27 cellular contexts compared by ENCODE assay signal in genomic region chr20:46916244-46916603, GRCh38. TPM values are rescaled to one million over a fixed set of nuclear protein-coding genes. Genes with fewer than 3 reads are reported as not detected.
"Had no signal": no experiment of that assay in that cellular context is flagged by ENCODE, and none has a peak within 500 bp of the region (broad histone marks: within the 10 kb centered on the region; RNA-seq: fewer than 3 reads in every experiment).

No MANE protein-coding gene starts in this region.

- H3K36me3 Mint-ChIP-seq: immature natural killer cell; naive thymus-derived CD8-positive, alpha-beta T cell; neural progenitor cell; stimulated activated effector memory CD8-positive, alpha-beta T cell treated with anti-CD3 and anti-CD28 coated beads, Interleukin-12 subunit alpha, Interleukin-12 subunit beta, amount 100 ng/mL, for 72 hours had no signal

- H3K9me3 ChIP-seq: left lung, lower lobe of right lung, suprapubic skin, thoracic aorta, uterus had no signal

- H3K4me3 ChIP-seq: left lung, lower lobe of right lung, neural progenitor cell, ovary, right atrium auricular region, skin epidermis, suprapubic skin, thoracic aorta, tibial artery, uterus had no signal

- H3K4me1 Mint-ChIP-seq: immature natural killer cell; naive thymus-derived CD8-positive, alpha-beta T cell; neural progenitor cell; stimulated activated effector memory CD8-positive, alpha-beta T cell treated with anti-CD3 and anti-CD28 coated beads, Interleukin-12 subunit alpha, Interleukin-12 subunit beta, amount 100 ng/mL, for 72 hours had no signal

- H3K9ac ChIP-seq: neural progenitor cell had no signal

- ATAC-seq: left colon; left lung; lower lobe of right lung; naive thymus-derived CD8-positive, alpha-beta T cell; stimulated activated effector memory CD8-positive, alpha-beta T cell treated with anti-CD3 and anti-CD28 coated beads, Interleukin-12 subunit alpha, Interleukin-12 subunit beta, amount 100 ng/mL, for 72 hours had no signal

- H3K9me3 Mint-ChIP-seq: immature natural killer cell; stimulated activated effector memory CD8-positive, alpha-beta T cell treated with anti-CD3 and anti-CD28 coated beads, Interleukin-12 subunit alpha, Interleukin-12 subunit beta, amount 100 ng/mL, for 72 hours had no signal

- H3K27ac Mint-ChIP-seq: immature natural killer cell; naive thymus-derived CD8-positive, alpha-beta T cell; nephron progenitor cell; progenitor cell of endocrine pancreas; stimulated activated effector memory CD8-positive, alpha-beta T cell treated with anti-CD3 and anti-CD28 coated beads, Interleukin-12 subunit alpha, Interleukin-12 subunit beta, amount 100 ng/mL, for 72 hours; stimulated activated naive CD8-positive, alpha-beta T cell treated with anti-CD3 and anti-CD28 coated beads, Interleukin-15, Interleukin-2, amounts not matched to agents 100 ng/mL and 50 ng/mL, for 24 hours; type B pancreatic cell had no signal

- H3K36me3 ChIP-seq: left lung, lower lobe of right lung, neural progenitor cell, ovary, right atrium auricular region, suprapubic skin, thoracic aorta, tibial artery, uterus had no signal

- H2AFZ ChIP-seq: neural progenitor cell had no signal

- DNase-seq: hypothalamus; immature natural killer cell; kidney; left colon; left lung; lower lobe of right lung; mammary epithelial cell; mesenchymal stem cell; naive thymus-derived CD8-positive, alpha-beta T cell; nephron progenitor cell; ovary; stimulated activated CD4-positive, alpha-beta T cell treated with anti-CD3 and anti-CD28 coated beads, Interleukin-4, amount 100 ng/mL, for 24 hours; stimulated activated naive CD4-positive, alpha-beta T cell; tibial artery; uterus had no signal

- FAIRE-seq: islet of Langerhans, kidney had no signal

- H3K4me1 ChIP-seq: left lung, lower lobe of right lung, neural progenitor cell, right atrium auricular region, tibial artery, uterus had no signal

- H3K27ac ChIP-seq: left lung, lower lobe of right lung, neural progenitor cell, ovary, right atrium auricular region, tibial artery, uterus had no signal

- H3K4me3 Mint-ChIP-seq: immature natural killer cell; naive thymus-derived CD8-positive, alpha-beta T cell; nephron progenitor cell; neural progenitor cell; stimulated activated effector memory CD8-positive, alpha-beta T cell treated with anti-CD3 and anti-CD28 coated beads, Interleukin-12 subunit alpha, Interleukin-12 subunit beta, amount 100 ng/mL, for 72 hours; stimulated activated naive CD8-positive, alpha-beta T cell treated with anti-CD3 and anti-CD28 coated beads, Interleukin-15, Interleukin-2, amounts not matched to agents 100 ng/mL and 50 ng/mL, for 24 hours; type B pancreatic cell had no signal

- H3K27me3 ChIP-seq: neural progenitor cell, ovary, right atrium auricular region, suprapubic skin, uterus had no signal

- H3K4me2 ChIP-seq: neural progenitor cell had no signal

RNA-seq across cellular contexts. Expression of gene EYA2, which starts 21.6 kb away (rescaled TPM):
- total RNA-seq: naive thymus-derived CD8-positive, alpha-beta T cell; pulmonary artery endothelial cell; renal cortical epithelial cell had no signal
- polyA plus RNA-seq: immature natural killer cell; naive thymus-derived CD8-positive, alpha-beta T cell had no signal
